Comparison of ENCODE assay signal across 8 cellular contexts in the genomic region with DNA sequence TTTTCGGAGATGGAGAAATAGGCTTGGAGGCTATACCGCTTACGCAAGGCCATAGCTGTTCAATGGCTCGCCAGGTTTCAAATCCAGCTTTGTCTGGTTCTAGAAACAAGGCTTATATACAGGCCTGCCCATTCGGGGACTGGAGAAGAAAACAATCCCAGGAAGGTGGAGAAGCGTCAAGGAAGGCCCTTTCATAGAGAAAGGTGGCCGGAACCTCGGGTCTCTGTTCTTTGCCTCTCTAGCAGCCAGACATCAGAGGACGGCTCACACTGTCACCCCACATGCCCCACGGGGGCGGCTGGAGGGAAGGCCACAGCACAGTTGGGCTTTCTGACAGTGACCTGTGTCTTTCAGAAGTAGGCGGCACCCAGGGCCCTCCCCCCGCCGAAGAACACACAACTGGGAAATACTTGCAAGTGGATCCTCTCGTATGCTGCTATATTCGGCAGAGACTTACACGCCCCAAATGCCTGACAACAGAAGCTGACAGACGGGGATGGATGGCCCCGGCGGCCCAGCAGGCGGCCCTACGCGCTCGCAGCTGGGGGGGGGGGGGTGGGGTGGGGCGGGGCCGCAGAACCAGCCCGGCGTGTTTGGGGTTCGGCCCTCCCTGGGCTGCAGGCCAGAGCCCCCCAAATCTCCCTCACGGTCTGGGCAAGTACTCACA. TPM values are rescaled to one million over a fixed set of nuclear protein-coding genes. Genes with fewer than 3 reads are reported as not detected.
DNase-seq lines count a peak whose midpoint lies in the region; ATAC-seq and TF ChIP-seq lines count a peak whose summit lies in the region.

No MANE protein-coding gene starts in this region.

- CTCF ChIA-PET in CD8-positive, alpha-beta memory T cell (lab: Charles Lee): interaction anchor here (38.2 to 44.0 kb wide), 2 partner anchors 1 to 17 kb away, joined by 1908 read pairs; partner anchors contain the start of genes RHOF and SETD1B

- no peaks in the 10 kb centered on the region for H3K9me3 Mint-ChIP-seq in CD8-positive, alpha-beta memory T cell
- H3K9me3 Mint-ChIP-seq in type B pancreatic cell: no peaks in the 10 kb centered on the region

- H3K4me1 ChIP-seq in CD8-positive, alpha-beta memory T cell (ENCODE audit: insufficient read depth, low read length): peaks cover 34% of the 10 kb centered on the region
- H3K4me1 ChIP-seq in muscle layer of duodenum (ENCODE audit: control insufficient read depth in 1 of 2, insufficient read depth in 2 of 2, low read length in 2 of 2): peaks cover 37 to 48% of the 10 kb centered on the region in 2 donors

- peak overlapping the region; percentile 84 to 94 (median 87) for H3K4me3 Mint-ChIP-seq in CD8-positive, alpha-beta memory T cell
- H3K4me3 Mint-ChIP-seq in type B pancreatic cell: peak overlapping the region; percentile 92

- H3K4me3 ChIP-seq in CD8-positive, alpha-beta memory T cell (ENCODE audit: low read length): peak overlapping the region; percentile 65
- H3K4me3 ChIP-seq in muscle layer of duodenum (ENCODE audit: low read depth in 1 of 2, low read length in 2 of 2): peak overlapping the region; percentile 61 to 62

- DNase-seq in CD8-positive, alpha-beta memory T cell: peak in 4 of 5 donors; percentile 57 to 78 (median 70)
- DNase-seq in HT-29 (ENCODE audit: low spot score) (peak; percentile 77), NCI-H82 treated with DMSO at 0.1 percent for 48 hours (lab: John Stamatoyannopoulos, UW; ENCODE audit: unreplicated experiment) (peak; percentile 69), fibroblast of gingiva (ENCODE audit: low read depth) (peak; percentile 84), type B pancreatic cell (ENCODE audit: extremely low spot score, unreplicated experiment) (no peak)
- DNase-seq in activated T-cell treated with anti-CD3 and anti-CD28 coated beads, Interleukin-2, amount 50 U/mL, for 48 hours: peak; percentile 73 to 75

- peak overlapping the region; percentile 72 to 99 (median 94) for H3K27ac Mint-ChIP-seq in CD8-positive, alpha-beta memory T cell
- H3K27ac Mint-ChIP-seq in type B pancreatic cell: peak overlapping the region; percentile 96

- H3K4me1 Mint-ChIP-seq in CD8-positive, alpha-beta memory T cell: peaks cover 32 to 43% (median 37%) of the 10 kb centered on the region in 3 donors
- peaks cover 33% of the 10 kb centered on the region for H3K4me1 Mint-ChIP-seq in type B pancreatic cell (ENCODE audit: unreplicated experiment)

- peak overlapping the region; percentile 94 for H3K27ac ChIP-seq in CD8-positive, alpha-beta memory T cell (ENCODE audit: low read depth, low read length)
- H3K27ac ChIP-seq in muscle layer of duodenum (ENCODE audit: low read length): peak overlapping the region; percentile 94

- no peaks in the 10 kb centered on the region for H3K27me3 Mint-ChIP-seq in CD8-positive, alpha-beta memory T cell
- peaks cover 5% of the 10 kb centered on the region for H3K27me3 Mint-ChIP-seq in type B pancreatic cell

- POLR2A ChIA-PET in CD8-positive, alpha-beta memory T cell (lab: Charles Lee): interaction anchor here (0.5 to 12.2 kb wide), 9 partner anchors 6 to 125 kb away, joined by 3 to 277 read pairs (median 5); partner anchors contain the start of genes PSMD9 and RHOF

- H3K27me3 ChIP-seq in CD8-positive, alpha-beta memory T cell (ENCODE audit: insufficient read depth, low read length, poor library complexity, severe bottlenecking): no peaks in the 10 kb centered on the region
- no peaks in the 10 kb centered on the region for H3K27me3 ChIP-seq in muscle layer of duodenum (ENCODE audit: low read depth, low read length)

- H3K36me3 ChIP-seq in CD8-positive, alpha-beta memory T cell (ENCODE audit: insufficient read depth, low read length): peaks cover 15% of the 10 kb centered on the region
- peaks cover 0 to 10% of the 10 kb centered on the region in 2 donors for H3K36me3 ChIP-seq in muscle layer of duodenum (ENCODE audit: control insufficient read depth in 1 of 2, insufficient read depth in 2 of 2, low read length in 2 of 2)

- ATAC-seq in HG02763 (IDR thresholded peaks at IDR 0.05; ENCODE audit: unreplicated experiment): no peak

- no peak for TF ChIP-seq CTCF in type B pancreatic cell (conservative IDR thresholded peaks at IDR 0.05)

- H3K36me3 Mint-ChIP-seq in CD8-positive, alpha-beta memory T cell: peaks cover 0 to 67% (median 8%) of the 10 kb centered on the region in 3 donors
- peaks cover 18% of the 10 kb centered on the region for H3K36me3 Mint-ChIP-seq in type B pancreatic cell

- H3K9me3 ChIP-seq in CD8-positive, alpha-beta memory T cell (ENCODE audit: low read length): no peaks in the 10 kb centered on the region
- no peaks in the 10 kb centered on the region for H3K9me3 ChIP-seq in muscle layer of duodenum (ENCODE audit: control insufficient read depth in 1 of 2, low read length in 2 of 2)

RNA-seq across cellular contexts. Expression of gene SETD1B, which starts 4.5 kb away (rescaled TPM):
- 10 to 100 TPM; 31.3 to 31.9 TPM for total RNA-seq in CD8-positive, alpha-beta memory T cell
- 2.4 TPM for polyA plus RNA-seq in CD8-positive, alpha-beta memory T cell
- total RNA-seq in HT-29 (2014; rRNA removed; shearing (Covaris generic)): 7.2 and 7.7 TPM in 2 replicates
- 28.4 and 34.2 TPM in 2 replicates for total RNA-seq in type B pancreatic cell (ENCODE audit: low replicate concordance)

RNA-seq across cellular contexts. Expression of gene RHOF, which starts 5.8 kb away (rescaled TPM):
- 100 to 1,000 TPM; 145 to 152 TPM for total RNA-seq in CD8-positive, alpha-beta memory T cell
- 139 TPM for polyA plus RNA-seq in CD8-positive, alpha-beta memory T cell
- total RNA-seq in HT-29 (2014; rRNA removed; shearing (Covaris generic)): 35.1 and 37.2 TPM in 2 replicates
- 24.9 and 26.0 TPM in 2 replicates for total RNA-seq in type B pancreatic cell (ENCODE audit: low replicate concordance)

RNA-seq across cellular contexts. Expression of gene HPD, which starts 59.4 kb away (rescaled TPM):
- not detected for total RNA-seq in CD8-positive, alpha-beta memory T cell
- not detected for polyA plus RNA-seq in CD8-positive, alpha-beta memory T cell
- not detected in 2 replicates for total RNA-seq in HT-29 (2014; rRNA removed; shearing (Covaris generic))
- total RNA-seq in type B pancreatic cell (ENCODE audit: low replicate concordance): 0.92 TPM in 1 of 2 replicates, not detected in the other
